In the genomic region with DNA sequence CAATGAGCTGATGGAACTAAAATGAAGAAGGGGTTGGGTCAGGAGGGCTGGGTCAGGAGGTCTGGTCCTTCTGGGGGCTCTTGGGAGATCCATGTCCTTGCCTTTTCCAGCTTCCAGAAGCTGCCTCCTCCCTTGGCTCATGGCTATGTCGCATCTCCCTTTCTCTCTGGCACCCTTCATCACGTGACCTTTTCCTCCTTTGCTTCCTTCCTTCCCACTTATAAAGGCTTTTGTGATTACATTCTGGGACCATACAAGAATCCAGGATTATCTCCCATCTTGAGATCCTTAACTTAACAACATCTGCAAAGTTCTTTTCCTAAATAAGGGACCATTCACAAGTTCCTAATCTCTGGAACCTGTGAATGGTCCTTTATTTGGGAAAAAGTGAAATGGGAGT, we compare ENCODE assay signal across 2 cellular contexts.
TF ChIP-seq lines count a peak whose summit lies in the region.

No MANE protein-coding gene starts in this region.

TF ChIP-seq in HepG2, 621 proteins besides CTCF, POLR2A, EP300 and RAD21 (continued from another document):
- TF ChIP-seq RAD51 (IDR thresholded peaks at IDR 0.05; ENCODE audit: borderline replicate concordance): peak; percentile 67; the same call in 1 of the 2 replicates
- TF ChIP-seq, protein P1, sequence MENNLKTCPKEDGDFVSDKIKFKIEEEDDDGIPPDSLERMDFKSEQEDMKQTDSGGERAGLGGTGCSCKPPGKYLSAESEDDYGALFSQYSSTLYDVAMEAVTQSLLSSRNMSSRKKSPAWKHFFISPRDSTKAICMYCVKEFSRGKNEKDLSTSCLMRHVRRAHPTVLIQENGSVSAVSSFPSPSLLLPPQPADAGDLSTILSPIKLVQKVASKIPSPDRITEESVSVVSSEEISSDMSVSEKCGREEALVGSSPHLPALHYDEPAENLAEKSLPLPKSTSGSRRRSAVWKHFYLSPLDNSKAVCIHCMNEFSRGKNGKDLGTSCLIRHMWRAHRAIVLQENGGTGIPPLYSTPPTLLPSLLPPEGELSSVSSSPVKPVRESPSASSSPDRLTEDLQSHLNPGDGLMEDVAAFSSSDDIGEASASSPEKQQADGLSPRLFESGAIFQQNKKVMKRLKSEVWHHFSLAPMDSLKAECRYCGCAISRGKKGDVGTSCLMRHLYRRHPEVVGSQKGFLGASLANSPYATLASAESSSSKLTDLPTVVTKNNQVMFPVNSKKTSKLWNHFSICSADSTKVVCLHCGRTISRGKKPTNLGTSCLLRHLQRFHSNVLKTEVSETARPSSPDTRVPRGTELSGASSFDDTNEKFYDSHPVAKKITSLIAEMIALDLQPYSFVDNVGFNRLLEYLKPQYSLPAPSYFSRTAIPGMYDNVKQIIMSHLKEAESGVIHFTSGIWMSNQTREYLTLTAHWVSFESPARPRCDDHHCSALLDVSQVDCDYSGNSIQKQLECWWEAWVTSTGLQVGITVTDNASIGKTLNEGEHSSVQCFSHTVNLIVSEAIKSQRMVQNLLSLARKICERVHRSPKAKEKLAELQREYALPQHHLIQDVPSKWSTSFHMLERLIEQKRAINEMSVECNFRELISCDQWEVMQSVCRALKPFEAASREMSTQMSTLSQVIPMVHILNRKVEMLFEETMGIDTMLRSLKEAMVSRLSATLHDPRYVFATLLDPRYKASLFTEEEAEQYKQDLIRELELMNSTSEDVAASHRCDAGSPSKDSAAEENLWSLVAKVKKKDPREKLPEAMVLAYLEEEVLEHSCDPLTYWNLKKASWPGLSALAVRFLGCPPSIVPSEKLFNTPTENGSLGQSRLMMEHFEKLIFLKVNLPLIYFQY (CRISPR knock-in tag; IDR thresholded peaks at IDR 0.05; ENCODE audit: borderline replicate concordance): no peak
- no peak for TF ChIP-seq CBX2 (IDR thresholded peaks at IDR 0.05; ENCODE audit: low read depth, low read length)
- TF ChIP-seq CBX2 (CRISPR knock-in tag; IDR thresholded peaks at IDR 0.05; ENCODE audit: low read depth): no peak
- no peak for TF ChIP-seq AGO2 (optimal IDR thresholded peaks at IDR 0.05; ENCODE audit: low read depth, low read length)
- no peak for TF ChIP-seq CHCHD3 (CRISPR knock-in tag; IDR thresholded peaks at IDR 0.05)
- TF ChIP-seq USF2 (IDR thresholded peaks at IDR 0.05; ENCODE audit: low read depth, low read length): 0 out of 2 replicates have a peak, but pooled peaks have one; percentile 16
- no peak for TF ChIP-seq USF2 (CRISPR knock-in tag; IDR thresholded peaks at IDR 0.05; ENCODE audit: borderline replicate concordance)
- TF ChIP-seq NFRKB (IDR thresholded peaks at IDR 0.05): no peak
- no peak for TF ChIP-seq MEIS1 (CRISPR knock-in tag; IDR thresholded peaks at IDR 0.05; ENCODE audit: borderline replicate concordance)

TF ChIP-seq in K562, 482 proteins besides CTCF, POLR2A, EP300 and RAD21 (continued from another document):
- TF ChIP-seq HINFP (tag; conservative IDR thresholded peaks at IDR 0.05; ENCODE audit: low read depth) (no peak), ZKSCAN1 (IDR thresholded peaks at IDR 0.05; ENCODE audit: low read depth, low read length) (no peak), SP2 (IDR thresholded peaks at IDR 0.05; ENCODE audit: extremely low read depth, low read depth, low read length, poor library complexity, severe bottlenecking) (no peak)
- TF ChIP-seq, protein P2, sequence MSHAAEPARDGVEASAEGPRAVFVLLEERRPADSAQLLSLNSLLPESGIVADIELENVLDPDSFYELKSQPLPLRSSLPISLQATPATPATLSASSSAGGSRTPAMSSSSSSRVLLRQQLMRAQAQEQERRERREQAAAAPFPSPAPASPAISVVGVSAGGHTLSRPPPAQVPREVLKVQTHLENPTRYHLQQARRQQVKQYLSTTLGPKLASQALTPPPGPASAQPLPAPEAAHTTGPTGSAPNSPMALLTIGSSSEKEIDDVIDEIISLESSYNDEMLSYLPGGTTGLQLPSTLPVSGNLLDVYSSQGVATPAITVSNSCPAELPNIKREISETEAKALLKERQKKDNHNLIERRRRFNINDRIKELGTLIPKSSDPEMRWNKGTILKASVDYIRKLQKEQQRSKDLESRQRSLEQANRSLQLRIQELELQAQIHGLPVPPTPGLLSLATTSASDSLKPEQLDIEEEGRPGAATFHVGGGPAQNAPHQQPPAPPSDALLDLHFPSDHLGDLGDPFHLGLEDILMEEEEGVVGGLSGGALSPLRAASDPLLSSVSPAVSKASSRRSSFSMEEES (CRISPR knock-in tag; IDR thresholded peaks at IDR 0.05): peak; percentile 76
